In genomic region chr10:73190188-73190587, GRCh38 we compare ENCODE assay signal across 7 cellular contexts.
"Had no signal": no experiment of that assay in that cellular context is flagged by ENCODE, and none has a peak within 500 bp of the region (broad histone marks: within the 10 kb centered on the region; RNA-seq: fewer than 3 reads in every experiment).

No MANE protein-coding gene starts in this region.

- FAIRE-seq: GM12878, GM12891, GM12892, GM18507, GM19239 had no signal

- H3K4me3 ChIP-seq: GM12878 had no signal

- DNase-seq: GDM1, GF-D8 had no signal

- ATAC-seq: GM12878 had no signal
